Comparison of ENCODE assay signal across 8 cellular contexts in the genomic region with DNA sequence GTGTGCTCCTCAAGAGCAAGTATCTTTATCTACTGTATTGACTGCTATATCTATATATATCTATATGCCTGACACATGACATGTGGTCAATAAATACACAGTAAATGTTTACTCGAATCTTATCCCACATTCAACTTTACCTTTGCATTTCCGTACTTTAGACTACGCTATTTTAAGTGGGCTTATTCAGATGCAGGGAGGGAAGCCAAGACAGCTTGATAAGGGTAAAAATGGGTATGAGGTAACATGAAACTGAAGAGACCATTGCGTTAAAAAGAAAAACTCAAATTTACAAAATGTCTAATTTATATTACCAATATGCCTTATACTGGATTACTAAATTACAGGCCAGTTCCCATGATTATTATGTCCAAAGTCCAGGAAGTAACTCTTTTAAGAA.
"Had no signal": no experiment of that assay in that cellular context is flagged by ENCODE, and none has a peak within 500 bp of the region (broad histone marks: within the 10 kb centered on the region; RNA-seq: fewer than 3 reads in every experiment).

No MANE protein-coding gene starts in this region.

- H3K27ac Mint-ChIP-seq: GM23338, H9, HFFc6 had no signal

- H3K9me3 Mint-ChIP-seq: HFFc6 had no signal

- H3K4me3 Mint-ChIP-seq: GM23338, H9, HFFc6 had no signal

- DNase-seq: GM23248, GOT3, H7, H9, HCEC 1CT, HFFc6 had no signal

- H3K4me1 Mint-ChIP-seq: GM23338, H9 had no signal

- ATAC-seq: GM23338, HCT116 had no signal
